ENCODE assay signal across 1 cellular context in genomic region chr7:151080091-151080521, GRCh38.
TF ChIP-seq lines count a peak whose summit lies in the region.

No MANE protein-coding gene starts in this region.

TF ChIP-seq in K562, 482 proteins besides CTCF, POLR2A, EP300 and RAD21 (continued from another document and continues in another):
- TF ChIP-seq ARID3B (CRISPR knock-in tag; IDR thresholded peaks at IDR 0.05; ENCODE audit: borderline replicate concordance): no peak
- no peak for TF ChIP-seq MAFK (IDR thresholded peaks at IDR 0.05; ENCODE audit: low read length)
- no peak for TF ChIP-seq ZNF146 (CRISPR knock-in tag; IDR thresholded peaks at IDR 0.05; ENCODE audit: unreplicated experiment)
- no peak for TF ChIP-seq TEAD2 (tag; IDR thresholded peaks at IDR 0.05)
- TF ChIP-seq SMAD4 (CRISPR knock-in tag; conservative IDR thresholded peaks at IDR 0.05): no peak
- no peak for TF ChIP-seq XRCC5 (IDR thresholded peaks at IDR 0.05; ENCODE audit: low read depth, low read length)
- no peak for TF ChIP-seq MCM2 (IDR thresholded peaks at IDR 0.05; ENCODE audit: low read depth)
- TF ChIP-seq ZNF444 (CRISPR knock-in tag; IDR thresholded peaks at IDR 0.05): no peak
- peak; percentile 89; the same call in 1 of the 2 replicates for TF ChIP-seq FOXP1 (CRISPR knock-in tag; IDR thresholded peaks at IDR 0.05)
- TF ChIP-seq RREB1 (CRISPR knock-in tag; IDR thresholded peaks at IDR 0.05): 0 out of 2 replicates have a peak, but pooled peaks have one; percentile 64
- TF ChIP-seq MYBL2 (IDR thresholded peaks at IDR 0.05; ENCODE audit: low read depth): no peak
- TF ChIP-seq MYBL2 (CRISPR knock-in tag; IDR thresholded peaks at IDR 0.05; ENCODE audit: borderline replicate concordance): no peak
- no peak for TF ChIP-seq SREBF1 (IDR thresholded peaks at IDR 0.05; ENCODE audit: borderline replicate concordance, low read depth, low read length)
- no peak for TF ChIP-seq ZBTB33 (CRISPR knock-in tag; IDR thresholded peaks at IDR 0.05)
- TF ChIP-seq RNF219 (CRISPR knock-in tag; IDR thresholded peaks at IDR 0.05): no peak
- no peak for TF ChIP-seq TCFL5 (CRISPR knock-in tag; conservative IDR thresholded peaks at IDR 0.05)
- TF ChIP-seq SREBF2 (CRISPR knock-in tag; IDR thresholded peaks at IDR 0.05): no peak
- TF ChIP-seq JUN (IDR thresholded peaks at IDR 0.05; ENCODE audit: borderline replicate concordance, low read depth, low read length): no peak
- peak; percentile 83 for TF ChIP-seq JUN (CRISPR knock-in tag; IDR thresholded peaks at IDR 0.05; ENCODE audit: borderline replicate concordance)
- TF ChIP-seq THRA (IDR thresholded peaks at IDR 0.05): no peak
- no peak; the same call in 1 of the 2 replicates for TF ChIP-seq E2F1 (CRISPR knock-in tag; IDR thresholded peaks at IDR 0.05)
- peak; percentile 35; the same call in 1 of the 2 replicates for TF ChIP-seq GTF2F1 (IDR thresholded peaks at IDR 0.05; ENCODE audit: low read depth, low read length)
- no peak for TF ChIP-seq TFE3 (CRISPR knock-in tag; IDR thresholded peaks at IDR 0.05)
- TF ChIP-seq ZNF76 (CRISPR knock-in tag; IDR thresholded peaks at IDR 0.05; ENCODE audit: borderline replicate concordance): no peak
- TF ChIP-seq ZNF134 (CRISPR knock-in tag; conservative IDR thresholded peaks at IDR 0.05): no peak
- no peak for TF ChIP-seq HIVEP1 (CRISPR knock-in tag; IDR thresholded peaks at IDR 0.05)
- TF ChIP-seq SMARCA4 (IDR thresholded peaks at IDR 0.05): peak; percentile 53; the same call in 1 of the 2 replicates
- no peak for TF ChIP-seq MEIS2 (IDR thresholded peaks at IDR 0.05; ENCODE audit: partially characterized antibody)
- no peak for TF ChIP-seq PYGO2 (tag; IDR thresholded peaks at IDR 0.05)
- no peak for TF ChIP-seq FUS (optimal IDR thresholded peaks at IDR 0.05; ENCODE audit: low read depth, low read length)
- no peak for TF ChIP-seq MIER1 (IDR thresholded peaks at IDR 0.05; ENCODE audit: low read depth)
- no peak for TF ChIP-seq HOMEZ (CRISPR knock-in tag; IDR thresholded peaks at IDR 0.05)
- no peak for TF ChIP-seq ZNF699 (CRISPR knock-in tag; IDR thresholded peaks at IDR 0.05; ENCODE audit: insufficient replicate concordance)
- TF ChIP-seq NRF1 (conservative IDR thresholded peaks at IDR 0.05 in 1 of 2, IDR thresholded peaks at IDR 0.05 in 1 of 2): no peak
- no peak for TF ChIP-seq C11orf30 (IDR thresholded peaks at IDR 0.05; ENCODE audit: low read depth)
- TF ChIP-seq ZBTB49 (CRISPR knock-in tag; IDR thresholded peaks at IDR 0.05; ENCODE audit: borderline replicate concordance): no peak
- no peak for TF ChIP-seq NFRKB (IDR thresholded peaks at IDR 0.05; ENCODE audit: low read depth)
- no peak; the same call in 1 of the 2 replicates for TF ChIP-seq DPF2 (IDR thresholded peaks at IDR 0.05)
- TF ChIP-seq NBN (IDR thresholded peaks at IDR 0.05; ENCODE audit: low read depth): 0 out of 2 replicates have a peak, but pooled peaks have one; percentile 28
- no peak for TF ChIP-seq ZNF239 (CRISPR knock-in tag; IDR thresholded peaks at IDR 0.05)
- peak; percentile 44; the same call in 1 of the 2 replicates for TF ChIP-seq ARID1B (IDR thresholded peaks at IDR 0.05)
- TF ChIP-seq MAZ (CRISPR knock-in tag; conservative IDR thresholded peaks at IDR 0.05 in 1 of 2, IDR thresholded peaks at IDR 0.05 in 1 of 2): no peak
- TF ChIP-seq ATF1 (CRISPR knock-in tag; IDR thresholded peaks at IDR 0.05): no peak
- no peak for TF ChIP-seq ATF1 (tag; IDR thresholded peaks at IDR 0.05)
- no peak for TF ChIP-seq GATAD2B (IDR thresholded peaks at IDR 0.05; ENCODE audit: borderline replicate concordance)
